ENCODE assay signal across 13 cellular contexts in genomic region chr6:1325471-1326309, GRCh38. TPM values are rescaled to one million over a fixed set of nuclear protein-coding genes. Genes with fewer than 3 reads are reported as not detected.
DNase-seq lines count a peak whose midpoint lies in the region; ATAC-seq and TF ChIP-seq lines count a peak whose summit lies in the region.
"Had no signal": no experiment of that assay in that cellular context is flagged by ENCODE, and none has a peak within 500 bp of the region (broad histone marks: within the 10 kb centered on the region; RNA-seq: fewer than 3 reads in every experiment).

No MANE protein-coding gene starts in this region.

- peak overlapping the region; percentile 21 for H3K27ac Mint-ChIP-seq in MCF 10A (ENCODE audit: low read depth, unreplicated experiment)

- CTCF ChIA-PET in MCF 10A (lab: Yijun Ruan, JAX), result interaction anchor here (0.6 to 2.3 kb wide), 9 partner anchors 10 to 1122 kb away, joined by 3 to 17 read pairs (median 4); no protein-coding TSS in a partner anchor

- TF ChIP-seq POLR2A in breast epithelium (IDR thresholded peaks at IDR 0.05), result no peak
- TF ChIP-seq POLR2A in upper lobe of left lung (IDR thresholded peaks at IDR 0.05), result no peak

- WGBS in upper lobe of left lung, 2 donors, result 65 to 74% methylated on average over 6 of the region's 6 CpGs

- H3K27ac ChIP-seq in breast epithelium (no peak overlapping the region), upper lobe of left lung (peak overlapping the region in 2 of 4 donors; percentile 6 to 53)
- H3K27ac ChIP-seq: heart right ventricle, tibial nerve, VCaP had no signal

- H3K4me1 ChIP-seq in breast epithelium (peaks cover 0 to 3% of the 10 kb centered on the region in 2 donors), upper lobe of left lung (peaks cover 13 to 40% (median 26%) of the 10 kb centered on the region in 4 donors), HAP-1 (no peaks in the 10 kb centered on the region)
- H3K4me1 ChIP-seq: heart right ventricle had no signal

- H3K4me3 Mint-ChIP-seq in MCF 10A (ENCODE audit: unreplicated experiment), result no peak overlapping the region

- DNase-seq in MCF 10A (ENCODE audit: unreplicated experiment) (peak; percentile 94), breast epithelium (ENCODE audit: low spot score in 2 of 2) (no peak), RKO (ENCODE audit: low spot score) (peak; percentile 77), fibroblast of peridontal ligament (ENCODE audit: extremely low read depth) (peak; percentile 69), upper lobe of left lung (no peak), NCI-H82 (lab: John Stamatoyannopoulos, UW) (no peak), HAP-1 (ENCODE audit: low spot score in 2 of 2) (no peak), NCI-H748 (lab: John Stamatoyannopoulos, UW; ENCODE audit: unreplicated experiment) (no peak)
- DNase-seq: heart right ventricle, NCI-H524 treated with DMSO at 0.1 percent for 48 hours had no signal

- in situ Hi-C loops in HAP-1 (cut with MboI; ENCODE audit: low sequenced_read_pairs), result no loop called here

- H3K9me3 ChIP-seq in breast epithelium (no peaks in the 10 kb centered on the region), upper lobe of left lung (no peaks in the 10 kb centered on the region), HAP-1 (no peaks in the 10 kb centered on the region)

- no peaks in the 10 kb centered on the region for H3K27me3 ChIP-seq in breast epithelium
- no peaks in the 10 kb centered on the region for H3K27me3 ChIP-seq in upper lobe of left lung
- peaks cover 20% of the 10 kb centered on the region for H3K27me3 ChIP-seq in HAP-1 (ENCODE audit: low read depth)
- H3K27me3 ChIP-seq: tibial nerve had no signal

- POLR2A ChIA-PET in MCF 10A (lab: Yijun Ruan, JAX), result interaction anchor here (0.5 to 4.8 kb wide), 19 partner anchors 9 to 490 kb away, joined by 3 to 78 read pairs (median 3); partner anchors contain the start of gene FOXQ1

- no peak for TF ChIP-seq EP300 in upper lobe of left lung (IDR thresholded peaks at IDR 0.05)

- no peaks in the 10 kb centered on the region for H3K36me3 Mint-ChIP-seq in MCF 10A (ENCODE audit: insufficient read depth, unreplicated experiment)

- H3K4me3 ChIP-seq in breast epithelium, result no peak overlapping the region
- no peak overlapping the region for H3K4me3 ChIP-seq in upper lobe of left lung
- H3K4me3 ChIP-seq in HAP-1, result no peak overlapping the region
- H3K4me3 ChIP-seq: heart right ventricle, tibial nerve had no signal

- TF ChIP-seq CTCF in MCF 10A (IDR thresholded peaks at IDR 0.05; ENCODE audit: unreplicated experiment) (no peak), breast epithelium (IDR thresholded peaks at IDR 0.05) (no peak), upper lobe of left lung (IDR thresholded peaks at IDR 0.05) (no peak)

- BruUV-seq in MCF 10A (replicated peaks; lab: Mats Ljungman, UMichigan), result no TSS peak

- intact Hi-C loops in MCF 10A (cut with micrococcal nuclease), result no loop called here
- intact Hi-C loops in breast epithelium (cut with DNase I; ENCODE audit: low total_unique reads), result no loop called here

- no peaks in the 10 kb centered on the region for H3K27me3 Mint-ChIP-seq in MCF 10A (ENCODE audit: insufficient read depth, unreplicated experiment)

- peak; percentile 73 to 77 for ATAC-seq in upper lobe of left lung (ENCODE audit: low FRiP score in 2 of 2)

- peaks cover 42% of the 10 kb centered on the region for H3K4me1 Mint-ChIP-seq in MCF 10A (ENCODE audit: insufficient read depth, unreplicated experiment)

- no peaks in the 10 kb centered on the region for H3K9me3 Mint-ChIP-seq in MCF 10A (ENCODE audit: unreplicated experiment)

- H3K36me3 ChIP-seq in breast epithelium (no peaks in the 10 kb centered on the region), upper lobe of left lung (no peaks in the 10 kb centered on the region), HAP-1 (replicated peaks) (no peaks in the 10 kb centered on the region)
- H3K36me3 ChIP-seq: heart right ventricle, tibial nerve had no signal

RNA-seq across cellular contexts. Expression of gene FOXQ1, which starts 13.8 kb away (rescaled TPM):
- 5.6 and 6.9 TPM in 2 replicates for total RNA-seq in MCF 10A (2022)
- total RNA-seq in breast epithelium, result 1 to 10 TPM in 1 of 3 donors, under 1 TPM in 1, not detected in 1; 0.16 to 1.5 TPM
- total RNA-seq in upper lobe of left lung, result 10 to 100 TPM in 3 of 6 donors, 1 to 10 TPM in 3; 3.9 to 15.4 (median 10.3) TPM
- total RNA-seq: heart right ventricle, myocyte had no signal

Comparison
In these comparisons a context has a peak if more than half of its experiments do, and no peak if none do; other contexts are left out.
1. DNase-seq: peak in MCF 10A (single experiment), RKO (single experiment) and fibroblast of peridontal ligament (single experiment); none in breast epithelium (0 of 2), upper lobe of left lung (0 of 2), NCI-H82 (single experiment), HAP-1 (0 of 2) and NCI-H748 (single experiment).